In genomic region chr17:45341389-45342158, GRCh38 we compare ENCODE assay signal across 8 cellular contexts. TPM values are rescaled to one million over a fixed set of nuclear protein-coding genes. Genes with fewer than 3 reads are reported as not detected.
DNase-seq lines count a peak whose midpoint lies in the region; ATAC-seq and TF ChIP-seq lines count a peak whose summit lies in the region.

No MANE protein-coding gene starts in this region.

- H3K36me3 ChIP-seq in ES-I3 (ENCODE audit: insufficient read depth, low read length) (no peaks in the 10 kb centered on the region), Panc1 (ENCODE audit: control insufficient read depth, insufficient read depth, low read length) (no peaks in the 10 kb centered on the region), prostate gland (no peaks in the 10 kb centered on the region)

- peak; percentile 9 for TF ChIP-seq POLR2A in prostate gland (IDR thresholded peaks at IDR 0.05)

- 36% methylated on average over 14 of the region's 14 CpGs for WGBS in prostate gland

- TF ChIP-seq CTCF in Panc1 (IDR thresholded peaks at IDR 0.05) (no peak), fibroblast of villous mesenchyme (IDR thresholded peaks at IDR 0.05; ENCODE audit: insufficient read depth, low read depth, low read length) (no peak), prostate gland (IDR thresholded peaks at IDR 0.05) (no peak)

- CTCF ChIA-PET in Panc1 (lab: Charles Lee), result no interaction called here

- peak overlapping the region; percentile 28; the same call in 1 of the 2 replicates for H3K9ac ChIP-seq in ES-I3 (ENCODE audit: low read depth, low read length)

- H3K4me1 ChIP-seq in ES-I3 (ENCODE audit: insufficient read depth, low read length), result peaks cover 22% of the 10 kb centered on the region
- peaks cover 43% of the 10 kb centered on the region for H3K4me1 ChIP-seq in Panc1 (ENCODE audit: control insufficient read depth, insufficient read depth, low read length)
- H3K4me1 ChIP-seq in prostate gland (replicated peaks), result no peaks in the 10 kb centered on the region

- no TSS peak for BruUV-seq in Panc1 (replicated peaks; lab: Mats Ljungman, UMichigan)

- H3K4me3 ChIP-seq in Panc1 (ENCODE audit: low read depth in 2 of 2, low read length in 2 of 2) (peak overlapping the region in 1 of 2 experiments; percentile 26; a peak in 2 of 4 replicates), fibroblast of villous mesenchyme (ENCODE audit: low read depth, low read length) (peak overlapping the region; percentile 15), prostate gland (no peak overlapping the region)

- in situ Hi-C loops in Panc1 (cut with HindIII; ENCODE audit: low pct_unique_long_range_greater_than_20kb, low sequenced_read_pairs), result no loop called here

- no peaks in the 10 kb centered on the region for H3K27me3 ChIP-seq in Panc1 (ENCODE audit: control insufficient read depth, insufficient read depth, low read length)
- no peaks in the 10 kb centered on the region for H3K27me3 ChIP-seq in prostate gland (replicated peaks; ENCODE audit: insufficient read depth)

- POLR2A ChIA-PET in Panc1 (lab: Charles Lee), result no interaction called here

- intact Hi-C loops in Panc1 (cut with micrococcal nuclease; ENCODE audit: unreplicated experiment), result no loop called here
- intact Hi-C loops in prostate gland (cut with DNase I), result no loop called here

- peak; percentile 92 for ATAC-seq in Panc1
- ATAC-seq in GM21515 (IDR thresholded peaks at IDR 0.05; ENCODE audit: unreplicated experiment), result no peak

- H3K9me3 ChIP-seq in ES-I3 (ENCODE audit: control insufficient read depth, insufficient read depth, low read length) (no peaks in the 10 kb centered on the region), Panc1 (ENCODE audit: control insufficient read depth, insufficient read depth, low read depth, low read length) (no peaks in the 10 kb centered on the region), prostate gland (no peaks in the 10 kb centered on the region)

- H3K27ac ChIP-seq in Panc1 (ENCODE audit: low read length) (peak overlapping the region; percentile 88), prostate gland (peak overlapping the region in 1 of 2 donors; percentile 37)

- DNase-seq in Panc1 (ENCODE audit: low read depth, low spot score) (no peak), fibroblast of villous mesenchyme (ENCODE audit: low read depth) (peak; percentile 84), prostate gland (ENCODE audit: low spot score) (no peak), OCI-M1 (lab: John Stamatoyannopoulos, UW) (no peak), LoVo (ENCODE audit: low spot score) (no peak), MV-4-11 (lab: John Stamatoyannopoulos, UW) (no peak)

RNA-seq across cellular contexts. Expression of gene MAP3K14, which starts 24.8 kb away (rescaled TPM):
- total RNA-seq in Panc1 (2021; ENCODE audit: unreplicated experiment) (80.8 TPM), fibroblast of villous mesenchyme (1.6 and 1.7 TPM in 2 replicates), prostate gland (10 to 100 TPM; 12.5 to 16.1 TPM)
- polyA plus RNA-seq in Panc1 (2012; ENCODE audit: insufficient read length), result 60.3 TPM
